In genomic region chr12:58086930-58087329, GRCh38 we compare ENCODE assay signal across 25 cellular contexts.
"Had no signal": no experiment of that assay in that cellular context is flagged by ENCODE, and none has a peak within 500 bp of the region (broad histone marks: within the 10 kb centered on the region; RNA-seq: fewer than 3 reads in every experiment).

No MANE protein-coding gene starts in this region.

- H3K36me3 Mint-ChIP-seq: activated naive CD8-positive, alpha-beta T cell treated with anti-CD3 and anti-CD28 coated beads, Interleukin-2, amount 10 ng/mL, durations not matched to agents 7 days and 5 days; WTC11 had no signal

- H3K27ac ChIP-seq: adrenal gland, breast epithelium, Peyer's patch, RWPE1 had no signal

- H3K4me3 ChIP-seq: adrenal gland, breast epithelium, Peyer's patch had no signal

- ATAC-seq: activated CD8-positive, alpha-beta T cell treated with anti-CD3 and anti-CD28 coated beads, Interleukin-2, amount 10 ng/mL, durations not matched to agents 7 days and 5 days had no signal

- H3K36me3 ChIP-seq: adrenal gland, breast epithelium, Peyer's patch had no signal

- H3K4me1 ChIP-seq: adrenal gland, breast epithelium, Peyer's patch had no signal

- H3K9me3 ChIP-seq: adrenal gland, breast epithelium, Peyer's patch had no signal

- H3K4me3 Mint-ChIP-seq: activated CD8-positive, alpha-beta T cell treated with anti-CD3 and anti-CD28 coated beads, Interleukin-2, amount 10 ng/mL, durations not matched to agents 7 days and 5 days; activated naive CD8-positive, alpha-beta T cell treated with anti-CD3 and anti-CD28 coated beads, Interleukin-2, amount 10 ng/mL, durations not matched to agents 7 days and 5 days; T-helper 1 cell treated with Interleukin-12 subunit alpha and Interleukin-12 subunit beta and Interleukin-4 antibody, amounts not matched to agents 30 μg/mL and 1 μg/mL, for 36 hours; WTC11 had no signal

- H3K4me1 Mint-ChIP-seq: activated naive CD8-positive, alpha-beta T cell treated with anti-CD3 and anti-CD28 coated beads, Interleukin-2, amount 10 ng/mL, durations not matched to agents 7 days and 5 days had no signal

- DNase-seq: activated CD4-positive, alpha-beta T cell treated with anti-CD3 and anti-CD28 coated beads for 48 hours; activated CD4-positive, alpha-beta T cell treated with anti-CD3 and anti-CD28 coated beads, Interleukin-2, amount 50 U/mL, for 4 hours; activated CD4-positive, CD25-positive, alpha-beta regulatory T cell treated with anti-CD3 and anti-CD28 coated beads, Interleukin-2, amount 50 U/mL, for 72 hours; activated CD8-positive, alpha-beta memory T cell treated with anti-CD3 and anti-CD28 coated beads, Interleukin-2, amount 50 U/mL, for 48 hours; activated CD8-positive, alpha-beta T cell treated with anti-CD3 and anti-CD28 coated beads, Interleukin-2, amount 10 ng/mL, durations not matched to agents 7 days and 5 days; activated naive CD4-positive, alpha-beta T cell treated with anti-CD3 and anti-CD28 coated beads, Interleukin-2, amount 50 U/mL, for 16 hours; activated naive CD8-positive, alpha-beta T cell treated with anti-CD3 and anti-CD28 coated beads, Interleukin-2, amount 10 ng/mL, durations not matched to agents 7 days and 5 days; activated T-cell treated with anti-CD3 and anti-CD28 coated beads, Interleukin-2, amount 50 U/mL, for 1 hour; adrenal gland; anterior cingulate cortex; central memory CD4-positive, alpha-beta T cell; Kasumi-1; KBM-7; NCI-H1105 treated with DMSO at 0.1 percent for 48 hours; NCI-H1694; NCI-H2029; NCI-H2107; NCI-H2171 treated with DMSO at 0.1 percent for 48 hours; NCI-H510A treated with DMSO at 0.1 percent for 48 hours; Peyer's patch; SHP77 treated with DMSO at 0.1 percent for 48 hours had no signal

- H3K27me3 ChIP-seq: adrenal gland, breast epithelium, Peyer's patch had no signal

- H3K9me3 Mint-ChIP-seq: activated naive CD8-positive, alpha-beta T cell treated with anti-CD3 and anti-CD28 coated beads, Interleukin-2, amount 10 ng/mL, durations not matched to agents 7 days and 5 days; T-helper 1 cell treated with Interleukin-12 subunit alpha and Interleukin-12 subunit beta and Interleukin-4 antibody, amounts not matched to agents 30 μg/mL and 1 μg/mL, for 36 hours had no signal

- H3K27ac Mint-ChIP-seq: activated CD8-positive, alpha-beta T cell treated with anti-CD3 and anti-CD28 coated beads, Interleukin-2, amount 10 ng/mL, durations not matched to agents 7 days and 5 days; activated naive CD8-positive, alpha-beta T cell treated with anti-CD3 and anti-CD28 coated beads, Interleukin-2, amount 10 ng/mL, durations not matched to agents 7 days and 5 days; T-helper 1 cell treated with Interleukin-12 subunit alpha and Interleukin-12 subunit beta and Interleukin-4 antibody, amounts not matched to agents 30 μg/mL and 1 μg/mL, for 36 hours; WTC11 had no signal

- H3K27me3 Mint-ChIP-seq: activated naive CD8-positive, alpha-beta T cell treated with anti-CD3 and anti-CD28 coated beads, Interleukin-2, amount 10 ng/mL, durations not matched to agents 7 days and 5 days had no signal
